ENCODE assay signal across 1 cellular context in genomic region chr2:105849431-105850179, GRCh38.
TF ChIP-seq lines count a peak whose summit lies in the region.

No MANE protein-coding gene starts in this region.

TF ChIP-seq in WTC11, 78 proteins besides CTCF, POLR2A, EP300 and RAD21:
- TF ChIP-seq ZNF423 (CRISPR knock-in tag; IDR thresholded peaks at IDR 0.05) (0 out of 2 replicates have a peak, but pooled peaks have one; percentile 5), PRRX2 (CRISPR knock-in tag; IDR thresholded peaks at IDR 0.05) (no peak)
